18 cellular contexts compared by ENCODE assay signal in the genomic region with DNA sequence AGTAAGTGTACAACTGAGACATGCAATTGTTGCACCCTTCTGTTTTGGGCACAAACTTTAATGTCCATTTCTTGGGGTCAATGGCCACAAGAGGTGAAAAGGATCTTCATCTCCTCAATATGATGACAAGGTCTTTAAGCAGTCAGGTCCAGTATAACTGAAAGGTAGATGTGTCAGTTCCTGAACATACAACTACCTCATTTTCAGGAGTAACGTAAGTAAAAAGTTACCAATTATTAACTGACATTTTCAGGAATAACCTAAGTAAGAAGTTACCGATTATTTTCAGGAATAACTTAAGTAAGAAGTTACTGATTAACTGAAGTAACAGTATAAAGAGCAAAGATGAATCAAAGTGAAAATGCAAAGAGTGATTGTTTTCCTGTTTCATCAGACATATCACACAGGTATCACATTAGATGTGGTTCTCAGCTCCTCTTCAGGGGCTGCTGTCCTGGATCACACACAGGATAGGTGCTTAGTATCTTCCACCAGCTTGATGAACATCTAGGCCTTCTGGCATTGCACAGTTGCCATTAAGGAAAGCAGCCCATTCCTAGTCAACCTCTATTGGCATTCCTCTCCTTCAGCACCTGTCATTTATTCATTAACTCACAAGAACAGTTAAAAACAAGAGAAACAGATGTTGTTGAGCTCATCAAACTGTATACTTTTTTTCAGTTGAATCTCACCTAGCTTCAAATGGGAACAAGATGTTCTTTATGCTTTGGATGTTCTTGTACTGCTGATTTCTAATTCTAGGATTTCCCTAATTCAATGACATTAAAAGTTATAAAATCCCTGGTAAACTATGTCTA.
DNase-seq lines count a peak whose midpoint lies in the region; ATAC-seq and TF ChIP-seq lines count a peak whose summit lies in the region.
"Had no signal": no experiment of that assay in that cellular context is flagged by ENCODE, and none has a peak within 500 bp of the region (broad histone marks: within the 10 kb centered on the region; RNA-seq: fewer than 3 reads in every experiment).

No MANE protein-coding gene starts in this region.

- DNase-seq in GM12865 (ENCODE audit: low read depth) (peak; percentile 5), GOT3 (lab: John Stamatoyannopoulos, UW) (no peak), GM10266 (ENCODE audit: extremely low spot score) (no peak), ureter (ENCODE audit: low spot score) (no peak), NCI-H226 (no peak)
- DNase-seq: 8988T; activated CD4-positive, CD25-positive, alpha-beta regulatory T cell treated with anti-CD3 and anti-CD28 coated beads, Interleukin-2, amount 50 U/mL, for 72 hours; activated naive CD8-positive, alpha-beta T cell treated with anti-CD3 and anti-CD28 coated beads for 36 hours; DND-41; immature natural killer cell; KG1; mesendoderm; NCI-H1436 treated with DMSO at 0.1 percent for 48 hours; NCI-H524 treated with DMSO at 0.1 percent for 48 hours; Peyer's patch had no signal

- ATAC-seq in GM19397 (IDR thresholded peaks at IDR 0.05; ENCODE audit: unreplicated experiment) (peak; percentile 85), HG02678 (IDR thresholded peaks at IDR 0.05; ENCODE audit: unreplicated experiment) (peak; percentile 93), HG03354 (IDR thresholded peaks at IDR 0.05; ENCODE audit: poor library complexity, severe bottlenecking, unreplicated experiment) (peak; percentile 90)

- H3K4me3 ChIP-seq in GM12865 (ENCODE audit: low read depth, low read length), result no peak overlapping the region
- H3K4me3 ChIP-seq: Peyer's patch had no signal

- no peak for TF ChIP-seq CTCF in GM12865 (IDR thresholded peaks at IDR 0.05; ENCODE audit: insufficient read depth, low read depth, low read length, missing control alignments)
- no peak for TF ChIP-seq CTCF in GM10266 (IDR thresholded peaks at IDR 0.05; ENCODE audit: control insufficient read depth, insufficient read depth, low read depth, missing control alignments)
